In the genomic region with DNA sequence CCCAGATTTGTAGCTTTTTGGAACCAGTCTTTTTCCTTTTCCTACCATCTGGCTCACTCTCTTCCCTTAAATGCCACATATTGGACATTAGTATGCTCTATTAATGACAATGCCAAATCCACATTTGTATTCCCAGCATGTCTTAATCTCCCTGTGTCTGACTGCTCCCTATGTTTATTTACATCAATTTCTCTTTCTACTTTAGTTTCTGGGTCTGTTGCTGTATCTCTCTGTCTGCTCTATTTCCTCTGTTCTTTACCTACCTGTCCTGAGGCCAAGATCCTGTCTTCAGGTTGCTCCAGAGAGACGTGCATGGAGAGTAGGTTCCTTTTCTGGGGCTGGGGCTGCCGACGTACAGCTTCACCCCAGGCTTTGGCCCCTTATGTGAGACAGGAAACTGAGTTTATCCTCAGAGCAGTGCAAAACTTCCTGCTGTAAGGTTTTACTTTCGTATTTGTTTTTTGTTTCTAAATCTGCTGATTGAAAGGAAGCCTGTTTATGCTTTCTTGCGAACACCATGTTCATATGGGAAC, we compare ENCODE assay signal across 10 cellular contexts. TPM values are rescaled to one million over a fixed set of nuclear protein-coding genes. Genes with fewer than 3 reads are reported as not detected.
DNase-seq lines count a peak whose midpoint lies in the region; ATAC-seq and TF ChIP-seq lines count a peak whose summit lies in the region.
"Had no signal": no experiment of that assay in that cellular context is flagged by ENCODE, and none has a peak within 500 bp of the region (broad histone marks: within the 10 kb centered on the region; RNA-seq: fewer than 3 reads in every experiment).

No MANE protein-coding gene starts in this region.

- peak; percentile 24 for DNase-seq in activated CD4-positive, alpha-beta T cell treated with anti-CD3 and anti-CD28 coated beads for 1 hour
- peak; percentile 60 for DNase-seq in germinal center (ENCODE audit: low spot score)
- peak; percentile 55 for DNase-seq in transverse colon
- no peak for DNase-seq in type B pancreatic cell (ENCODE audit: extremely low spot score, unreplicated experiment)
- DNase-seq in erythroblast (lab: John Stamatoyannopoulos, UW): no peak
- no peak for DNase-seq in HFFc6

- peaks cover 0 to 15% (median 3%) of the 10 kb centered on the region in 4 donors for H3K4me1 ChIP-seq in transverse colon

- TF ChIP-seq EP300 in transverse colon (IDR thresholded peaks at IDR 0.05; ENCODE audit: low read depth): no peak

- no peak overlapping the region for H3K27ac Mint-ChIP-seq in type B pancreatic cell
- no peak overlapping the region for H3K27ac Mint-ChIP-seq in HFFc6

- no peak for TF ChIP-seq CTCF in transverse colon (IDR thresholded peaks at IDR 0.05)
- no peak for TF ChIP-seq CTCF in type B pancreatic cell (conservative IDR thresholded peaks at IDR 0.05)
- TF ChIP-seq CTCF in HFFc6 (IDR thresholded peaks at IDR 0.05): no peak

- peak; percentile 57 for TF ChIP-seq POLR2A in transverse colon (IDR thresholded peaks at IDR 0.05)
- TF ChIP-seq POLR2A in erythroblast (IDR thresholded peaks at IDR 0.05; ENCODE audit: low read length): no peak

- in situ Hi-C loops in transverse colon (cut with MboI; ENCODE audit: low pct_ligation_motif_present in 1 of 4, low pct_unique_long_range_greater_than_20kb in 1 of 4, low sequenced_read_pairs in 3 of 4): no loop called here

- H3K36me3 Mint-ChIP-seq in type B pancreatic cell: no peaks in the 10 kb centered on the region
- no peaks in the 10 kb centered on the region for H3K36me3 Mint-ChIP-seq in HFFc6 (ENCODE audit: low read depth)

- no peaks in the 10 kb centered on the region for H3K4me1 Mint-ChIP-seq in type B pancreatic cell (ENCODE audit: unreplicated experiment)
- H3K4me1 Mint-ChIP-seq in HFFc6 (ENCODE audit: low read depth): no peaks in the 10 kb centered on the region

- intact Hi-C loops in transverse colon (cut with DNase I; ENCODE audit: low total_unique reads): no loop called here

- H3K4me3 ChIP-seq in transverse colon: peak overlapping the region in 3 of 4 donors; percentile 13 to 47 (median 18)
- H3K4me3 ChIP-seq: SK-N-MC had no signal

- no peaks in the 10 kb centered on the region for H3K9me3 Mint-ChIP-seq in type B pancreatic cell
- no peaks in the 10 kb centered on the region for H3K9me3 Mint-ChIP-seq in HFFc6

- peaks cover 12% of the 10 kb centered on the region for H3K27me3 Mint-ChIP-seq in type B pancreatic cell
- H3K27me3 Mint-ChIP-seq in HFFc6 (ENCODE audit: insufficient read depth): peaks cover 17% of the 10 kb centered on the region

- H3K36me3 ChIP-seq in transverse colon: no peaks in the 10 kb centered on the region

- ATAC-seq in GM19023 (IDR thresholded peaks at IDR 0.05; ENCODE audit: unreplicated experiment): peak; percentile 89
- peak; percentile 76 for ATAC-seq in HG02981 (IDR thresholded peaks at IDR 0.05; ENCODE audit: unreplicated experiment)
- ATAC-seq: left colon had no signal

- 39 to 55% methylated on average over 5 of the region's 5 CpGs for whole genome bisulfite sequencing in transverse colon (ENCODE audit: low coverage in 1 of 2), 2 donors

- H3K27ac ChIP-seq in transverse colon: peak overlapping the region; percentile 65 to 86 (median 76)
- H3K27ac ChIP-seq: SK-N-MC had no signal

- H3K27me3 ChIP-seq in transverse colon: no peaks in the 10 kb centered on the region

- H3K4me3 Mint-ChIP-seq in type B pancreatic cell: no peak overlapping the region
- no peak overlapping the region for H3K4me3 Mint-ChIP-seq in HFFc6

- H3K9me3 ChIP-seq in transverse colon: no peaks in the 10 kb centered on the region

RNA-seq across cellular contexts. Expression of gene OR2AG2, which starts 25.6 kb away (rescaled TPM):
- 10 to 100 TPM in 1 of 4 donors, under 1 TPM in 3; 0.14 to 17.2 (median 0.79) TPM for total RNA-seq in transverse colon
- total RNA-seq in type B pancreatic cell (ENCODE audit: low replicate concordance): 0.07 TPM in 1 of 2 replicates, not detected in the other
- total RNA-seq in HFFc6 (2021; fragmentation: NEBNext Ultra II Directional; extraction: Animal tissue kit (Norgen Biotek cat#: 25700)): under 1 TPM in 5 of 6 experiments, not detected in 1; 0.07 to 0.14 (median 0.08) TPM

RNA-seq across cellular contexts. Expression of gene OR2AG1, which starts 36.7 kb away (rescaled TPM):
- total RNA-seq in transverse colon (not detected), type B pancreatic cell (ENCODE audit: low replicate concordance) (not detected in 2 replicates)
- not detected for total RNA-seq in HFFc6 (2021; fragmentation: NEBNext Ultra II Directional; extraction: Animal tissue kit (Norgen Biotek cat#: 25700))
- total RNA-seq: left colon had no signal

RNA-seq across cellular contexts. Expression of gene OR6A2, which starts 53.3 kb away (rescaled TPM):
- total RNA-seq in transverse colon (1 to 10 TPM in 1 of 4 donors, under 1 TPM in 1, not detected in 2; 0.27 to 1.3 TPM), type B pancreatic cell (ENCODE audit: low replicate concordance) (0.07 and 0.27 TPM in 2 replicates)
- total RNA-seq in HFFc6 (2021; fragmentation: NEBNext Ultra II Directional; extraction: Animal tissue kit (Norgen Biotek cat#: 25700)): under 1 TPM in 1 of 6 experiments, not detected in 5; 0.12 TPM

Comparison
In these comparisons a context has a peak if more than half of its experiments do, and no peak if none do; other contexts are left out.
1. DNase-seq: peak in activated CD4-positive, alpha-beta T cell treated with anti-CD3 and anti-CD28 coated beads for 1 hour (single experiment), germinal center (single experiment) and transverse colon (single experiment); none in type B pancreatic cell (single experiment), erythroblast (0 of 2) and HFFc6 (single experiment).